27 cellular contexts compared by ENCODE assay signal in the genomic region with DNA sequence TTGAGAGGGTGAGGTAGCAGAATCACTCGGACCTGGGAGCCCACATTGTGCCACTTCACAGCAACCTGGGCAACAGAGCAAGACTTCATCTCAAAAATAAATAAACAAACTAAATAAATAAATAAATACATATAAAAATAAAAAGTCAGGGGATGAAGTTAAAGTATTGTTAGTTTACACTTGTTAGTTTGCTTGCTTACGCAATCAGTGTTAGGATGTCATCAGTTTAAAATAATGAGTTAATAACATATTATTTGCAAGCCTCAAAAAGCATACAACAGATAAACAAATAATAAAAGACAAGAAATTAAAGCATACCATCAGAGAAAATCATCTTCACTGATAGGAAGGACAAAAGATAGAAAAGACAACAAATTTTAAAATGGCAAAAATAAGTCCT.
"Had no signal": no experiment of that assay in that cellular context is flagged by ENCODE, and none has a peak within 500 bp of the region (broad histone marks: within the 10 kb centered on the region; RNA-seq: fewer than 3 reads in every experiment).

No MANE protein-coding gene starts in this region.

- H3K36me3 ChIP-seq: colonic mucosa, esophagus muscularis mucosa, esophagus squamous epithelium, gastrocnemius medialis, gastroesophageal sphincter, heart left ventricle, heart right ventricle had no signal

- H3K27me3 ChIP-seq: colonic mucosa, esophagus muscularis mucosa, esophagus squamous epithelium, foreskin keratinocyte, gastrocnemius medialis, gastroesophageal sphincter, heart left ventricle, heart right ventricle, hepatocyte had no signal

- ATAC-seq: effector memory CD8-positive, alpha-beta T cell; esophagus mucosa; foreskin keratinocyte; gastrocnemius medialis; gastroesophageal sphincter; heart left ventricle; heart right ventricle had no signal

- H3K27ac ChIP-seq: colonic mucosa, coronary artery, dorsolateral prefrontal cortex, epithelial cell of prostate, esophagus muscularis mucosa, esophagus squamous epithelium, foreskin keratinocyte, gastrocnemius medialis, gastroesophageal sphincter, heart left ventricle, heart right ventricle, hepatocyte had no signal

- H3K9me3 ChIP-seq: colonic mucosa, gastrocnemius medialis had no signal

- H3K4me3 ChIP-seq: colonic mucosa, coronary artery, dorsolateral prefrontal cortex, esophagus muscularis mucosa, esophagus squamous epithelium, gastrocnemius medialis, gastroesophageal sphincter, heart left ventricle, heart right ventricle, hepatocyte had no signal

- H2AFZ ChIP-seq: hepatocyte had no signal

- DNase-seq: colonic mucosa; cortex of kidney; dermis blood vessel endothelial cell; dorsolateral prefrontal cortex; effector CD4-positive, alpha-beta T cell; effector CD8-positive, alpha-beta T cell; effector memory CD4-positive, alpha-beta T cell; effector memory CD8-positive, alpha-beta T cell; endodermal cell; erythroblast; esophagus squamous epithelium; foreskin fibroblast; foreskin keratinocyte; foreskin melanocyte; gastrocnemius medialis; glutamatergic neuron; head of caudate nucleus; heart left ventricle; heart right ventricle had no signal

- H3K4me1 ChIP-seq: colonic mucosa, esophagus muscularis mucosa, esophagus squamous epithelium, foreskin keratinocyte, gastrocnemius medialis, gastroesophageal sphincter, heart left ventricle, heart right ventricle had no signal

- FAIRE-seq: endometrium, endothelial cell of umbilical vein had no signal

- H3K4me2 ChIP-seq: hepatocyte had no signal

- H3K79me2 ChIP-seq: hepatocyte had no signal
